8 cellular contexts compared by ENCODE assay signal in genomic region chr2:112584134-112584890, GRCh38. TPM values are rescaled to one million over a fixed set of nuclear protein-coding genes. Genes with fewer than 3 reads are reported as not detected.
DNase-seq lines count a peak whose midpoint lies in the region; ATAC-seq and TF ChIP-seq lines count a peak whose summit lies in the region.

CHCHD5 (plus strand) TSS chr2:112584609; CDS start chr2:112584648, 39 bp downstream.

- peaks cover 9% of the 10 kb centered on the region for H3K36me3 ChIP-seq in CD8-positive, alpha-beta T cell (ENCODE audit: insufficient read depth, low read length)

- H3K9me3 Mint-ChIP-seq in CD8-positive, alpha-beta T cell: no peaks in the 10 kb centered on the region

- H3K4me3 Mint-ChIP-seq in CD8-positive, alpha-beta T cell: peak within 1 kb of the TSS; percentile 95

- H3K4me1 Mint-ChIP-seq in CD8-positive, alpha-beta T cell (ENCODE audit: low read depth): peaks cover 35% of the 10 kb centered on the region

- intact Hi-C loops in CD8-positive, alpha-beta T cell (cut with DNase I, micrococcal nuclease): loop anchor here (1.0 to 10.0 kb wide), 14 partner anchors 42 to 700 kb away; partner anchors contain the start of genes POLR1B (in 2 of the 2), SLC20A1 (in 2 of the 2), ZC3H6 (in 2 of the 2) and ZC3H8 (in 2 of the 2)

- CTCF ChIA-PET in CD8-positive, alpha-beta T cell (lab: Charles Lee): interaction anchor here (0.6 to 3.4 kb wide), 10 partner anchors 16 to 148 kb away, joined by 3 to 18 read pairs (median 4); no protein-coding TSS in a partner anchor
- CTCF ChIA-PET in activated CD8-positive, alpha-beta memory T cell treated with anti-CD3 and anti-CD28 coated beads for 36 hours (lab: Charles Lee): interaction anchor here (1.3 to 4.7 kb wide), 5 partner anchors 16 to 165 kb away, joined by 3 to 16 read pairs (median 7); no protein-coding TSS in a partner anchor

- no peaks in the 10 kb centered on the region for H3K27me3 Mint-ChIP-seq in CD8-positive, alpha-beta T cell (ENCODE audit: low read depth)

- no peaks in the 10 kb centered on the region for H3K9me3 ChIP-seq in CD8-positive, alpha-beta T cell (ENCODE audit: low read length)

- H3K4me3 ChIP-seq in CD8-positive, alpha-beta T cell (ENCODE audit: low read depth, low read length): peak within 1 kb of the TSS; percentile 79

- peak within 1 kb of the TSS; percentile 75 for H3K27ac ChIP-seq in CD8-positive, alpha-beta T cell (ENCODE audit: low read depth, low read length)

- peak; percentile 85 to 96 (median 90) for DNase-seq in CD8-positive, alpha-beta T cell
- DNase-seq in HPDE6-E6E7 (ENCODE audit: extremely low spot score): peak; percentile 88
- DNase-seq in NOMO-1 treated with DMSO at 0.1 percent for 48 hours (lab: John Stamatoyannopoulos, UW; ENCODE audit: unreplicated experiment): peak; percentile 99
- peak; percentile 84 for DNase-seq in effector CD8-positive, alpha-beta T cell (lab: John Stamatoyannopoulos, UW)
- DNase-seq in lung microvascular endothelial cell (ENCODE audit: low read depth in 2 of 2): peak; percentile 97 to 98
- peak; percentile 73 to 82 (median 80) for DNase-seq in stimulated activated CD4-positive, alpha-beta T cell treated with anti-CD3 and anti-CD28 coated beads, TNF-alpha, amount 100 ng/mL, for 4 hours (ENCODE audit: low read depth in 3 of 3)

- TF ChIP-seq CTCF in CD8-positive, alpha-beta T cell (IDR thresholded peaks at IDR 0.05): no peak

- peaks cover 34% of the 10 kb centered on the region for H3K36me3 Mint-ChIP-seq in CD8-positive, alpha-beta T cell

- no peaks in the 10 kb centered on the region for H3K27me3 ChIP-seq in CD8-positive, alpha-beta T cell (ENCODE audit: insufficient read depth, low read length)

- H3K27ac Mint-ChIP-seq in CD8-positive, alpha-beta T cell: peak within 1 kb of the TSS; percentile 94

- POLR2A ChIA-PET in CD8-positive, alpha-beta T cell (lab: Charles Lee): interaction anchor here (0.6 to 4.1 kb wide), 5 partner anchors 19 to 329 kb away, joined by 3 to 16 read pairs (median 3); partner anchors contain the start of genes SLC20A1 and ZC3H8
- POLR2A ChIA-PET in activated CD8-positive, alpha-beta memory T cell treated with anti-CD3 and anti-CD28 coated beads for 36 hours (lab: Charles Lee): no interaction called here

- H3K4me1 ChIP-seq in CD8-positive, alpha-beta T cell (ENCODE audit: insufficient read depth, low read length): peaks cover 24% of the 10 kb centered on the region

- peak; percentile 84 for ATAC-seq in CD8-positive, alpha-beta T cell
- peak; percentile 83 for ATAC-seq in GM19467 (IDR thresholded peaks at IDR 0.05; ENCODE audit: unreplicated experiment)

RNA-seq across cellular contexts. Expression of gene CHCHD5, which starts in this region (rescaled TPM):
- 10 to 100 TPM; 12.0 to 15.5 TPM for total RNA-seq in CD8-positive, alpha-beta T cell
- 10 to 100 TPM; 35.8 to 38.6 TPM for total RNA-seq in activated CD8-positive, alpha-beta memory T cell treated with anti-CD3 and anti-CD28 coated beads for 36 hours
- 5.7 and 8.3 TPM in 2 replicates for total RNA-seq in lung microvascular endothelial cell

Comparison
In these comparisons a context has a peak if more than half of its experiments do, and no peak if none do; other contexts are left out.
1. Peak in every context shown above with its lines: DNase-seq, ATAC-seq, H3K4me3 ChIP-seq and H3K27ac ChIP-seq.